1 cellular context compared by ENCODE assay signal in the genomic region with DNA sequence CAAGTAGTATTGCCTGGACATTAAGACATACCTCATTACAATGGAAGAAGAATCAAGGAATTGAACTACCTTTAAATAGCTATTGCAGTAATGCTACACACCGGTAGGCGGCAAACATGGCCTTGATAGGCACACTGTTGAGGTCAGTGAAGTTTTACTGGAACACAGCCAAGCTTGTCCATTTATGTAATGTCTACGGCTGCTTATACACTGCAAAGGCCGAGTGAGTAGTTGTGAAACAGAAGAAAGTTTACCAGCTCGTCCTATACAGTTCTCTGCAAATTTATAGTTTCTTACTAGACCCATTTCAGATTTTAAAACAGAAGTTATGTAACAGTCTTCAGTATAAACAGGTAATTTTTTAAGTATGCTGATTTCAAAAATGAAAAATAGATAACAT.
TF ChIP-seq lines count a peak whose summit lies in the region.

No MANE protein-coding gene starts in this region.

TF ChIP-seq in A549, 52 proteins besides CTCF, POLR2A, EP300 and RAD21 (continued from another document):
- TF ChIP-seq, protein P1, sequence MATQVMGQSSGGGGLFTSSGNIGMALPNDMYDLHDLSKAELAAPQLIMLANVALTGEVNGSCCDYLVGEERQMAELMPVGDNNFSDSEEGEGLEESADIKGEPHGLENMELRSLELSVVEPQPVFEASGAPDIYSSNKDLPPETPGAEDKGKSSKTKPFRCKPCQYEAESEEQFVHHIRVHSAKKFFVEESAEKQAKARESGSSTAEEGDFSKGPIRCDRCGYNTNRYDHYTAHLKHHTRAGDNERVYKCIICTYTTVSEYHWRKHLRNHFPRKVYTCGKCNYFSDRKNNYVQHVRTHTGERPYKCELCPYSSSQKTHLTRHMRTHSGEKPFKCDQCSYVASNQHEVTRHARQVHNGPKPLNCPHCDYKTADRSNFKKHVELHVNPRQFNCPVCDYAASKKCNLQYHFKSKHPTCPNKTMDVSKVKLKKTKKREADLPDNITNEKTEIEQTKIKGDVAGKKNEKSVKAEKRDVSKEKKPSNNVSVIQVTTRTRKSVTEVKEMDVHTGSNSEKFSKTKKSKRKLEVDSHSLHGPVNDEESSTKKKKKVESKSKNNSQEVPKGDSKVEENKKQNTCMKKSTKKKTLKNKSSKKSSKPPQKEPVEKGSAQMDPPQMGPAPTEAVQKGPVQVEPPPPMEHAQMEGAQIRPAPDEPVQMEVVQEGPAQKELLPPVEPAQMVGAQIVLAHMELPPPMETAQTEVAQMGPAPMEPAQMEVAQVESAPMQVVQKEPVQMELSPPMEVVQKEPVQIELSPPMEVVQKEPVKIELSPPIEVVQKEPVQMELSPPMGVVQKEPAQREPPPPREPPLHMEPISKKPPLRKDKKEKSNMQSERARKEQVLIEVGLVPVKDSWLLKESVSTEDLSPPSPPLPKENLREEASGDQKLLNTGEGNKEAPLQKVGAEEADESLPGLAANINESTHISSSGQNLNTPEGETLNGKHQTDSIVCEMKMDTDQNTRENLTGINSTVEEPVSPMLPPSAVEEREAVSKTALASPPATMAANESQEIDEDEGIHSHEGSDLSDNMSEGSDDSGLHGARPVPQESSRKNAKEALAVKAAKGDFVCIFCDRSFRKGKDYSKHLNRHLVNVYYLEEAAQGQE (IDR thresholded peaks at IDR 0.05): no peak
- TF ChIP-seq CHD4 (IDR thresholded peaks at IDR 0.05; ENCODE audit: borderline replicate concordance) (no peak), ZFP36 (IDR thresholded peaks at IDR 0.05; ENCODE audit: borderline replicate concordance, partially characterized antibody) (no peak), POLR2AphosphoS2 (conservative IDR thresholded peaks at IDR 0.05; ENCODE audit: low read length) (no peak), JUN (IDR thresholded peaks at IDR 0.05) (no peak), TP53 (CRISPR knock-in tag; IDR thresholded peaks at IDR 0.05) (no peak), CEBPB (IDR thresholded peaks at IDR 0.05) (peak in 1 of 2 experiments; percentile 58; a peak in 2 of 4 replicates), MAFK (IDR thresholded peaks at IDR 0.05; ENCODE audit: partially characterized antibody) (no peak), ZNF302 (CRISPR knock-in tag; IDR thresholded peaks at IDR 0.05) (no peak), ZSCAN20 (CRISPR knock-in tag; IDR thresholded peaks at IDR 0.05) (no peak), FOSB (CRISPR knock-in tag; IDR thresholded peaks at IDR 0.05) (no peak), HOXB5 (CRISPR knock-in tag; IDR thresholded peaks at IDR 0.05) (no peak), FOSL2 (IDR thresholded peaks at IDR 0.05) (no peak), FOSL2 (CRISPR knock-in tag; IDR thresholded peaks at IDR 0.05) (no peak), TFCP2L1 (CRISPR knock-in tag; IDR thresholded peaks at IDR 0.05) (no peak), CBX8 (IDR thresholded peaks at IDR 0.05) (no peak), KDM1A (IDR thresholded peaks at IDR 0.05; ENCODE audit: low read depth) (no peak), ESRRA (IDR thresholded peaks at IDR 0.05; ENCODE audit: borderline replicate concordance, low read length) (no peak), BHLHE40 (IDR thresholded peaks at IDR 0.05; ENCODE audit: low read depth, low read length) (no peak)
- TF ChIP-seq, protein P2, sequence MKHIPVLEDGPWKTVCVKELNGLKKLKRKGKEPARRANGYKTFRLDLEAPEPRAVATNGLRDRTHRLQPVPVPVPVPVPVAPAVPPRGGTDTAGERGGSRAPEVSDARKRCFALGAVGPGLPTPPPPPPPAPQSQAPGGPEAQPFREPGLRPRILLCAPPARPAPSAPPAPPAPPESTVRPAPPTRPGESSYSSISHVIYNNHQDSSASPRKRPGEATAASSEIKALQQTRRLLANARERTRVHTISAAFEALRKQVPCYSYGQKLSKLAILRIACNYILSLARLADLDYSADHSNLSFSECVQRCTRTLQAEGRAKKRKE (CRISPR knock-in tag; IDR thresholded peaks at IDR 0.05; ENCODE audit: low read depth): no peak
- TF ChIP-seq, protein P3, sequence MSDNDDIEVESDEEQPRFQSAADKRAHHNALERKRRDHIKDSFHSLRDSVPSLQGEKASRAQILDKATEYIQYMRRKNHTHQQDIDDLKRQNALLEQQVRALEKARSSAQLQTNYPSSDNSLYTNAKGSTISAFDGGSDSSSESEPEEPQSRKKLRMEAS (IDR thresholded peaks at IDR 0.05): peak; percentile 34; the same call in 1 of the 2 replicates
- TF ChIP-seq, protein P4, sequence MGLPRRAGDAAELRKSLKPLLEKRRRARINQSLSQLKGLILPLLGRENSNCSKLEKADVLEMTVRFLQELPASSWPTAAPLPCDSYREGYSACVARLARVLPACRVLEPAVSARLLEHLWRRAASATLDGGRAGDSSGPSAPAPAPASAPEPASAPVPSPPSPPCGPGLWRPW (IDR thresholded peaks at IDR 0.05): no peak
